Comparison of ENCODE assay signal across 1 cellular context in genomic region chr6:13398421-13398994, GRCh38.
TF ChIP-seq lines count a peak whose summit lies in the region.

No MANE protein-coding gene starts in this region.

TF ChIP-seq in WTC11, 78 proteins besides CTCF, POLR2A, EP300 and RAD21 (continued from another document):
- no peak for TF ChIP-seq ZNF138 (CRISPR knock-in tag; conservative IDR thresholded peaks at IDR 0.05)
- TF ChIP-seq ZNF423 (CRISPR knock-in tag; IDR thresholded peaks at IDR 0.05): no peak
- TF ChIP-seq FOXP4 (CRISPR knock-in tag; IDR thresholded peaks at IDR 0.05): no peak
- TF ChIP-seq ZNF396 (CRISPR knock-in tag; IDR thresholded peaks at IDR 0.05; ENCODE audit: borderline replicate concordance): no peak
- TF ChIP-seq IRF2 (CRISPR knock-in tag; IDR thresholded peaks at IDR 0.05; ENCODE audit: borderline replicate concordance, low read depth): no peak
